ENCODE assay signal across 12 cellular contexts in the genomic region with DNA sequence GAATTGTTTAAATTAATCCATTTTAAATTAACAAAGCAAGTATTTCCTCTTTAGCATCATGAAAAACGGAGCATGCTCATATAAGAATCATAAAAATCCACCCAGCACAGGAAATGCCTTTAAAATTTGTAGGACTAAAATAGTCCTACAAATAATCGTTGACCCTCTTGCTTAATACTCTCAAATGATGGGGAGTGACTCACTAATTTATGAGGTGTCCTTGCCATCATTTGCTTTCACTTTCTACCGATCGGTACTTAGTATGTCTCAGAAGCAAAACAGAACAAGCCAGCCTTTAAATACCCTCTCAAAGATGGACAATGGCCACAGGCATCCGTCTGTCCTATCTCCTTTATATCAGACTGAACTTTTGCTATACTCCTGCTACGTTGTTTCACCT.
DNase-seq lines count a peak whose midpoint lies in the region; ATAC-seq and TF ChIP-seq lines count a peak whose summit lies in the region.
"Had no signal": no experiment of that assay in that cellular context is flagged by ENCODE, and none has a peak within 500 bp of the region (broad histone marks: within the 10 kb centered on the region; RNA-seq: fewer than 3 reads in every experiment).

No MANE protein-coding gene starts in this region.

- peak overlapping the region; percentile 5 for H3K4me3 Mint-ChIP-seq in activated naive CD8-positive, alpha-beta T cell treated with anti-CD3 and anti-CD28 coated beads, Interleukin-2, amount 10 ng/mL, durations not matched to agents 7 days and 5 days
- H3K4me3 Mint-ChIP-seq in activated naive CD8-positive, alpha-beta T cell treated with anti-CD3 and anti-CD28 coated beads, Interleukin-2, amount 50 U/mL, for 24 hours: no peak overlapping the region
- no peak overlapping the region for H3K4me3 Mint-ChIP-seq in type B pancreatic cell
- H3K4me3 Mint-ChIP-seq in Calu3 (ENCODE audit: low read depth, unreplicated experiment): no peak overlapping the region
- H3K4me3 Mint-ChIP-seq: activated CD4-positive, alpha-beta T cell treated with anti-CD3 and anti-CD28 coated beads, Interleukin-2, amount 10 ng/mL, durations not matched to agents 7 days and 5 days; brain had no signal

- H3K9me3 ChIP-seq in Peyer's patch (no peaks in the 10 kb centered on the region), thoracic aorta (no peaks in the 10 kb centered on the region)

- peaks cover 8% of the 10 kb centered on the region for H3K4me1 Mint-ChIP-seq in activated naive CD8-positive, alpha-beta T cell treated with anti-CD3 and anti-CD28 coated beads, Interleukin-2, amount 10 ng/mL, durations not matched to agents 7 days and 5 days
- no peaks in the 10 kb centered on the region for H3K4me1 Mint-ChIP-seq in activated naive CD8-positive, alpha-beta T cell treated with anti-CD3 and anti-CD28 coated beads, Interleukin-2, amount 50 U/mL, for 24 hours
- H3K4me1 Mint-ChIP-seq in type B pancreatic cell (ENCODE audit: unreplicated experiment): peaks cover 4% of the 10 kb centered on the region
- H3K4me1 Mint-ChIP-seq in Calu3 (ENCODE audit: low read depth, unreplicated experiment): no peaks in the 10 kb centered on the region
- H3K4me1 Mint-ChIP-seq: brain had no signal

- H3K36me3 ChIP-seq in Peyer's patch (no peaks in the 10 kb centered on the region), thoracic aorta (no peaks in the 10 kb centered on the region)

- peak overlapping the region in 1 of 4 donors; percentile 13 for H3K27ac ChIP-seq in Peyer's patch
- no peak overlapping the region for H3K27ac ChIP-seq in thoracic aorta

- peak overlapping the region; percentile 4 to 18 (median 10) for H3K4me3 ChIP-seq in Peyer's patch
- H3K4me3 ChIP-seq in thoracic aorta: peak overlapping the region; percentile 50

- no TSS peak for BruUV-seq in Calu3 (replicated peaks; lab: Mats Ljungman, UMichigan)

- peaks cover 7% of the 10 kb centered on the region for H3K9me3 Mint-ChIP-seq in activated naive CD8-positive, alpha-beta T cell treated with anti-CD3 and anti-CD28 coated beads, Interleukin-2, amount 10 ng/mL, durations not matched to agents 7 days and 5 days
- peaks cover 3% of the 10 kb centered on the region for H3K9me3 Mint-ChIP-seq in activated naive CD8-positive, alpha-beta T cell treated with anti-CD3 and anti-CD28 coated beads, Interleukin-2, amount 50 U/mL, for 24 hours
- no peaks in the 10 kb centered on the region for H3K9me3 Mint-ChIP-seq in type B pancreatic cell
- no peaks in the 10 kb centered on the region for H3K9me3 Mint-ChIP-seq in Calu3 (ENCODE audit: low read depth, unreplicated experiment)
- H3K9me3 Mint-ChIP-seq: activated CD4-positive, alpha-beta T cell treated with anti-CD3 and anti-CD28 coated beads, Interleukin-2, amount 10 ng/mL, durations not matched to agents 7 days and 5 days had no signal

- CTCF ChIA-PET in Calu3 (lab: Charles Lee): no interaction called here

- ATAC-seq in activated naive CD8-positive, alpha-beta T cell treated with anti-CD3 and anti-CD28 coated beads, Interleukin-2, amount 10 ng/mL, durations not matched to agents 7 days and 5 days (ENCODE audit: low read depth): no peak
- no peak for ATAC-seq in activated naive CD8-positive, alpha-beta T cell treated with anti-CD3 and anti-CD28 coated beads, Interleukin-2, amount 50 U/mL, for 24 hours
- no peak for ATAC-seq in thoracic aorta (ENCODE audit: insufficient number of reproducible peaks, low FRiP score, low read depth)
- ATAC-seq in GM18907 (IDR thresholded peaks at IDR 0.05; ENCODE audit: unreplicated experiment): no peak

- intact Hi-C loops in Calu3 (cut with micrococcal nuclease; ENCODE audit: unreplicated experiment): no loop called here

- H3K27ac Mint-ChIP-seq in activated naive CD8-positive, alpha-beta T cell treated with anti-CD3 and anti-CD28 coated beads, Interleukin-2, amount 10 ng/mL, durations not matched to agents 7 days and 5 days: no peak overlapping the region
- no peak overlapping the region for H3K27ac Mint-ChIP-seq in activated naive CD8-positive, alpha-beta T cell treated with anti-CD3 and anti-CD28 coated beads, Interleukin-2, amount 50 U/mL, for 24 hours
- no peak overlapping the region for H3K27ac Mint-ChIP-seq in type B pancreatic cell
- H3K27ac Mint-ChIP-seq in Calu3 (ENCODE audit: unreplicated experiment): no peak overlapping the region
- H3K27ac Mint-ChIP-seq: activated CD4-positive, alpha-beta T cell treated with anti-CD3 and anti-CD28 coated beads, Interleukin-2, amount 10 ng/mL, durations not matched to agents 7 days and 5 days; brain had no signal

- no peaks in the 10 kb centered on the region for H3K4me1 ChIP-seq in Peyer's patch
- H3K4me1 ChIP-seq in thoracic aorta (ENCODE audit: control insufficient read depth in 1 of 2, low read depth in 2 of 2): no peaks in the 10 kb centered on the region

- H3K36me3 Mint-ChIP-seq in activated naive CD8-positive, alpha-beta T cell treated with anti-CD3 and anti-CD28 coated beads, Interleukin-2, amount 10 ng/mL, durations not matched to agents 7 days and 5 days: peaks cover 5% of the 10 kb centered on the region
- peaks cover 6% of the 10 kb centered on the region for H3K36me3 Mint-ChIP-seq in activated naive CD8-positive, alpha-beta T cell treated with anti-CD3 and anti-CD28 coated beads, Interleukin-2, amount 50 U/mL, for 24 hours (ENCODE audit: low read depth)
- H3K36me3 Mint-ChIP-seq in type B pancreatic cell (no peaks in the 10 kb centered on the region), Calu3 (ENCODE audit: insufficient read depth, unreplicated experiment) (no peaks in the 10 kb centered on the region)
- H3K36me3 Mint-ChIP-seq: brain had no signal

- no peaks in the 10 kb centered on the region for H3K27me3 Mint-ChIP-seq in activated naive CD8-positive, alpha-beta T cell treated with anti-CD3 and anti-CD28 coated beads, Interleukin-2, amount 10 ng/mL, durations not matched to agents 7 days and 5 days
- no peaks in the 10 kb centered on the region for H3K27me3 Mint-ChIP-seq in activated naive CD8-positive, alpha-beta T cell treated with anti-CD3 and anti-CD28 coated beads, Interleukin-2, amount 50 U/mL, for 24 hours
- H3K27me3 Mint-ChIP-seq in type B pancreatic cell (no peaks in the 10 kb centered on the region), Calu3 (ENCODE audit: unreplicated experiment) (no peaks in the 10 kb centered on the region)
- H3K27me3 Mint-ChIP-seq: activated CD4-positive, alpha-beta T cell treated with anti-CD3 and anti-CD28 coated beads, Interleukin-2, amount 10 ng/mL, durations not matched to agents 7 days and 5 days; brain had no signal

- no peaks in the 10 kb centered on the region for H3K27me3 ChIP-seq in Peyer's patch
- H3K27me3 ChIP-seq in thoracic aorta (replicated peaks; ENCODE audit: insufficient read depth): no peaks in the 10 kb centered on the region

- no peak for TF ChIP-seq CTCF in Peyer's patch (IDR thresholded peaks at IDR 0.05)
- TF ChIP-seq CTCF in thoracic aorta (IDR thresholded peaks at IDR 0.05): no peak
- no peak for TF ChIP-seq CTCF in type B pancreatic cell (conservative IDR thresholded peaks at IDR 0.05)
- no peak for TF ChIP-seq CTCF in Calu3 (IDR thresholded peaks at IDR 0.05; ENCODE audit: unreplicated experiment)

- TF ChIP-seq POLR2A in Peyer's patch (IDR thresholded peaks at IDR 0.05): no peak

- no peak for DNase-seq in activated naive CD8-positive, alpha-beta T cell treated with anti-CD3 and anti-CD28 coated beads, Interleukin-2, amount 10 ng/mL, durations not matched to agents 7 days and 5 days
- DNase-seq in activated naive CD8-positive, alpha-beta T cell treated with anti-CD3 and anti-CD28 coated beads, Interleukin-2, amount 50 U/mL, for 24 hours: no peak
- DNase-seq in Peyer's patch: no peak
- peak; percentile 19 for DNase-seq in fibroblast of peridontal ligament (ENCODE audit: extremely low read depth)
- DNase-seq in thoracic aorta (ENCODE audit: low spot score): no peak
- DNase-seq in type B pancreatic cell (ENCODE audit: extremely low spot score, unreplicated experiment): no peak
- DNase-seq in Calu3: no peak
- DNase-seq: activated CD4-positive, alpha-beta T cell treated with anti-CD3 and anti-CD28 coated beads, Interleukin-2, amount 10 ng/mL, durations not matched to agents 7 days and 5 days; C1 segment of cervical spinal cord; NCI-H524 treated with DMSO at 0.1 percent for 48 hours had no signal

- POLR2A ChIA-PET in activated naive CD8-positive, alpha-beta T cell treated with anti-CD3 and anti-CD28 coated beads, Interleukin-2, amount 10 ng/mL, durations not matched to agents 7 days and 5 days (lab: Charles Lee): no interaction called here
